In the genomic region with DNA sequence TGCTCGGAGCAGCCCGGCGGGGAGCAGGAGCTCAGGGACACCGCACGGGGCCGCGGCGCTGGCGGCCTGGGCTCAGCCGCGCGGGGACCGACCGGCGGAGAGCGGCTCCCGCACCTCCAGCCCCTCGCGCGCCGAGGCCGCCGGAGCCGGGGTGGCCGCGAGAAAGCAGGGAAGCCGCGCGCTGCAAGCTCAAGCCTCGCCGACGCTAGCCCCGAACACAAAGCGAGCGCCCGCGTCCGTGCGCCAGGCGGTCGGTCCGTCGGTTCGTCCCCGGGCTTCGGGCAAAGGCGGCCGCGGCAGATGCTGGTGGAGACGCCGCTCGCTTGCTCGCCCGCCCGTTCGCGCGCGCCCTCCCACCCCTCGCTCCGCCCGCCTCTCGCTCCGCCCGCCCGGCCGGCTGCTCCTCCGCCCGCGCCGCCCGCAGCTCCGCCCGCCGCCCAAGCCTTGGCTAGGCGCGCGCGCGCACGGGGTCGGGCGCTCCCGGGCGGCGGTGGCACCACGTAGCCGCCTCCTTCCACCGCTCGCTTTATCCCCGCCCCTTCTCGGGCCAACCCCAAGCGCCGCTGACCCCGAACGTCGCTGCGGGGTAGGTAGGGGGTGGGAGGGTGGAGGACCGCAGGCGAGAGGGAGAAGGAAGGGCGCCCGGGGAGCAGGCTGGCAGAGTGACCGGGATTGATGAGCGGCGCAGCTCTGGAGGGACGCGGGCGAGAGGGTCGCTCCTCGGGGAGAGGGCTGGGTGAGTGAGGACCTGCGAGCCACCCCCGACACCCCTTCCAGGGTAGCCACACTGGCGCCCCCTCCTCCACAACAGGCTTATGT, we compare ENCODE assay signal across 8 cellular contexts. TPM values are rescaled to one million over a fixed set of nuclear protein-coding genes. Genes with fewer than 3 reads are reported as not detected.
DNase-seq lines count a peak whose midpoint lies in the region; ATAC-seq and TF ChIP-seq lines count a peak whose summit lies in the region.

A gene (minus strand): TSS at position 325 of the 819 bp plus-strand sequence.

- ATAC-seq in GM19023 (IDR thresholded peaks at IDR 0.05; ENCODE audit: unreplicated experiment) (peak; percentile 74), HG03196 (IDR thresholded peaks at IDR 0.05; ENCODE audit: unreplicated experiment) (peak; percentile 69)

- H3K9me3 ChIP-seq in effector memory CD4-positive, alpha-beta T cell (ENCODE audit: control insufficient read depth, low read length), result no peaks in the 10 kb centered on the region

- H3K4me3 ChIP-seq in AG09309 (ENCODE audit: control insufficient read depth, low read depth, low read length), result peak within 1 kb of the TSS; percentile 71
- H3K4me3 ChIP-seq in effector memory CD4-positive, alpha-beta T cell (ENCODE audit: insufficient read depth, low read depth, low read length, poor library complexity, severe bottlenecking), result peak within 1 kb of the TSS; percentile 84

- CTCF ChIA-PET in activated CD8-positive, alpha-beta memory T cell treated with anti-CD3 and anti-CD28 coated beads for 36 hours (lab: Charles Lee), result interaction anchor here (0.6 to 1.1 kb wide), 2 partner anchors 99 to 176 kb away, joined by 3 to 4 read pairs; no protein-coding TSS in a partner anchor

- no peaks in the 10 kb centered on the region for H3K27me3 ChIP-seq in effector memory CD4-positive, alpha-beta T cell (replicated peaks; ENCODE audit: control insufficient read depth, insufficient read depth, low read length, poor library complexity, severe bottlenecking)

- H3K4me1 ChIP-seq in effector memory CD4-positive, alpha-beta T cell (ENCODE audit: control insufficient read depth, insufficient read depth, low read length, poor library complexity, severe bottlenecking), result peaks cover 45% of the 10 kb centered on the region

- H3K36me3 ChIP-seq in effector memory CD4-positive, alpha-beta T cell (ENCODE audit: control insufficient read depth, insufficient read depth, low read length), result no peaks in the 10 kb centered on the region

- no peak for TF ChIP-seq CTCF in AG09309 (IDR thresholded peaks at IDR 0.05; ENCODE audit: control insufficient read depth, insufficient read depth, low read depth, low read length, missing control alignments)

- peak within 1 kb of the TSS; percentile 70 for H3K27ac ChIP-seq in effector memory CD4-positive, alpha-beta T cell (ENCODE audit: insufficient read depth, low read length, poor library complexity, severe bottlenecking)

- POLR2A ChIA-PET in activated CD8-positive, alpha-beta memory T cell treated with anti-CD3 and anti-CD28 coated beads for 36 hours (lab: Charles Lee), result interaction anchor here (0.8 to 2.0 kb wide), 5 partner anchors 11 to 398 kb away, joined by 3 to 19 read pairs (median 7); a partner anchor contains a TSS

- DNase-seq in AG09309 (ENCODE audit: low read depth), result no peak
- DNase-seq in NCI-H748 (lab: John Stamatoyannopoulos, UW; ENCODE audit: unreplicated experiment), result peak; percentile 86
- DNase-seq in effector memory CD4-positive, alpha-beta T cell, result peak; percentile 66 to 72 (median 71)
- DNase-seq in lung microvascular endothelial cell (ENCODE audit: low read depth in 2 of 2), result peak; percentile 84 to 87
- peak; percentile 71 to 83 (median 76) for DNase-seq in stimulated activated CD4-positive, alpha-beta T cell treated with anti-CD3 and anti-CD28 coated beads, TNF-alpha, amount 100 ng/mL, for 4 hours (ENCODE audit: low read depth in 3 of 3)

RNA-seq across cellular contexts. Expression of the gene that starts here (rescaled TPM):
- total RNA-seq in activated CD8-positive, alpha-beta memory T cell treated with anti-CD3 and anti-CD28 coated beads for 36 hours, result 10 to 100 TPM; 19.7 to 21.0 TPM
- total RNA-seq in lung microvascular endothelial cell, result 74.3 and 83.9 TPM in 2 replicates
